In genomic region chr3:44047796-44048195, GRCh38 we compare ENCODE assay signal across 1 cellular context.
TF ChIP-seq lines count a peak whose summit lies in the region.

No MANE protein-coding gene starts in this region.

TF ChIP-seq in GM12878, 131 proteins besides CTCF, POLR2A, EP300 and RAD21 (continued from another document):
- no peak for TF ChIP-seq ZNF622 (IDR thresholded peaks at IDR 0.05)
- TF ChIP-seq ESRRA (IDR thresholded peaks at IDR 0.05; ENCODE audit: low read length) = no peak
- no peak for TF ChIP-seq SKIL (IDR thresholded peaks at IDR 0.05; ENCODE audit: low read depth, poor library complexity, severe bottlenecking)
- TF ChIP-seq BACH1 (IDR thresholded peaks at IDR 0.05; ENCODE audit: borderline replicate concordance) = no peak
- TF ChIP-seq POU2F2 (IDR thresholded peaks at IDR 0.05; ENCODE audit: borderline replicate concordance, low read depth, low read length) = no peak
- TF ChIP-seq ZNF384 (IDR thresholded peaks at IDR 0.05; ENCODE audit: borderline replicate concordance, low read depth, low read length) = no peak
- TF ChIP-seq HCFC1 (IDR thresholded peaks at IDR 0.05; ENCODE audit: low read length) = no peak
- TF ChIP-seq BMI1 (IDR thresholded peaks at IDR 0.05; ENCODE audit: borderline replicate concordance) = no peak
- TF ChIP-seq POLR2AphosphoS5 (IDR thresholded peaks at IDR 0.05; ENCODE audit: low read length) = no peak
- TF ChIP-seq ATF3 (IDR thresholded peaks at IDR 0.05; ENCODE audit: borderline replicate concordance, extremely low read depth, low read depth, low read length) = no peak
- no peak for TF ChIP-seq SRF (IDR thresholded peaks at IDR 0.05; ENCODE audit: low read depth in 2 of 2, low read length in 2 of 2)
- no peak for TF ChIP-seq IRF3 (IDR thresholded peaks at IDR 0.05)
- TF ChIP-seq ZNF207 (IDR thresholded peaks at IDR 0.05; ENCODE audit: borderline replicate concordance) = no peak
